8 cellular contexts compared by ENCODE assay signal in the genomic region with DNA sequence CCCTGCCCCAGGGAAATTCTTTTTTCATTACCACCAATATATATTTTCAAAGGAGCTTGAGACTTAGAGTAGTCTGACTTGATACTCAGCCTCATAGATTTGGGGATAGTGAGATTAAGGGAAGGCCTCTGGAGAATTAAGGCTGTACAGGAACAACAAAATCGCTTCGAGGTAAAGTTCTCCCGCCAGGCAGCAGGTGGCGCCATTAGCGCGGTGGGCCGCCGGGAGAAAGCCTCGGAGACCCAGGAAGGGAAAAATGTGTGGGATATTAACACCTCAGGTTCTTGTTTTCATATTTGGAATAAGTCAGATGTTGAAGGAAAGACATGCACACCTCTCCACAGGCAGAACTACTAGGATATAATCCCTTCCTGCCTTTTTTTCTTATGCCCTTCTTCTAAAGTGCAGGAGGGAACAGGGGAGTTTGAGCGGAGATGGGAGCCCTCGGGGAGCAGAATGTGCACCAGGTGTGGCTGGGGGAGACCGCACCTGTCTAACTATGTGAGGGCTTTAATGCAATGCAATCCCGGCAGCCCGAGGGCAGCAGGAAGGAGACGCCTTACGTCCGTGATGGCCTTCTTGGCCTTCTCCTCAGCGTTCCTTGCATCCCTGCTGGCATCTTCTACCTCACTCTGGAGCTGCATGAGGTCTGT. TPM values are rescaled to one million over a fixed set of nuclear protein-coding genes. Genes with fewer than 3 reads are reported as not detected.
DNase-seq lines count a peak whose midpoint lies in the region; ATAC-seq, FAIRE-seq and TF ChIP-seq lines count a peak whose summit lies in the region.

No MANE protein-coding gene starts in this region.

- no peak overlapping the region for H3K4me3 ChIP-seq in MG63
- H3K4me3 ChIP-seq in astrocyte (ENCODE audit: insufficient read depth, low read depth, low read length), result no peak overlapping the region
- no peak overlapping the region for H3K4me3 ChIP-seq in lower lobe of right lung

- no peaks in the 10 kb centered on the region for H3K9me3 ChIP-seq in MG63
- no peaks in the 10 kb centered on the region for H3K9me3 ChIP-seq in astrocyte (ENCODE audit: insufficient read depth, low read depth, low read length)
- H3K9me3 ChIP-seq in lower lobe of right lung, result no peaks in the 10 kb centered on the region

- H3K36me3 Mint-ChIP-seq in activated CD4-positive, alpha-beta T cell treated with anti-CD3 and anti-CD28 coated beads for 36 hours (ENCODE audit: low read depth), result peaks cover 45% of the 10 kb centered on the region
- H3K36me3 Mint-ChIP-seq in astrocyte (ENCODE audit: low read depth, unreplicated experiment), result peaks cover 15% of the 10 kb centered on the region

- H3K27me3 ChIP-seq in MG63, result no peaks in the 10 kb centered on the region
- no peaks in the 10 kb centered on the region for H3K27me3 ChIP-seq in astrocyte (ENCODE audit: insufficient read depth, low read length)
- H3K27me3 ChIP-seq in lower lobe of right lung (ENCODE audit: low read depth), result no peaks in the 10 kb centered on the region

- H3K4me3 Mint-ChIP-seq in activated CD4-positive, alpha-beta T cell treated with anti-CD3 and anti-CD28 coated beads for 36 hours, result no peak overlapping the region
- no peak overlapping the region for H3K4me3 Mint-ChIP-seq in astrocyte (ENCODE audit: unreplicated experiment)

- TF ChIP-seq CTCF in astrocyte (IDR thresholded peaks at IDR 0.05; ENCODE audit: insufficient read depth, low read depth, low read length) (peak; percentile 80), lower lobe of right lung (IDR thresholded peaks at IDR 0.05) (peak; percentile 76)

- peak; percentile 45 for DNase-seq in activated CD4-positive, alpha-beta T cell treated with anti-CD3 and anti-CD28 coated beads for 36 hours
- no peak for DNase-seq in activated CD4-positive, alpha-beta T cell treated with anti-CD3 and anti-CD28 coated beads, Interleukin-2, amount 50 U/mL, for 1 hour
- DNase-seq in MG63 (peak; percentile 32), astrocyte (ENCODE audit: low read depth) (no peak), lower lobe of right lung (no peak), NCI-H526 treated with DMSO at 0.1 percent for 48 hours (lab: John Stamatoyannopoulos, UW) (no peak)

- H3K4me1 Mint-ChIP-seq in activated CD4-positive, alpha-beta T cell treated with anti-CD3 and anti-CD28 coated beads for 36 hours, result peaks cover 2% of the 10 kb centered on the region
- no peaks in the 10 kb centered on the region for H3K4me1 Mint-ChIP-seq in astrocyte (ENCODE audit: low read depth, unreplicated experiment)

- CTCF ChIA-PET in activated CD4-positive, alpha-beta T cell treated with anti-CD3 and anti-CD28 coated beads for 36 hours (lab: Charles Lee), result interaction anchor here (0.7 to 10.1 kb wide), 20 partner anchors 9 to 252 kb away, joined by 3 to 70 read pairs (median 4); no protein-coding TSS in a partner anchor

- H3K27ac ChIP-seq in astrocyte (ENCODE audit: low read depth, low read length), result no peak overlapping the region
- H3K27ac ChIP-seq in lower lobe of right lung, result no peak overlapping the region

- H3K9ac ChIP-seq in astrocyte (ENCODE audit: low read length), result no peak overlapping the region

- H3K4me1 ChIP-seq in astrocyte (ENCODE audit: insufficient read depth, low read length) (no peaks in the 10 kb centered on the region), lower lobe of right lung (no peaks in the 10 kb centered on the region)

- H3K27me3 Mint-ChIP-seq in activated CD4-positive, alpha-beta T cell treated with anti-CD3 and anti-CD28 coated beads for 36 hours, result no peaks in the 10 kb centered on the region
- H3K27me3 Mint-ChIP-seq in astrocyte (ENCODE audit: low read depth, unreplicated experiment), result peaks cover 7% of the 10 kb centered on the region

- no peaks in the 10 kb centered on the region for H4K20me1 ChIP-seq in astrocyte (ENCODE audit: insufficient read depth, low read length)

- no peaks in the 10 kb centered on the region for H3K9me3 Mint-ChIP-seq in activated CD4-positive, alpha-beta T cell treated with anti-CD3 and anti-CD28 coated beads for 36 hours (ENCODE audit: low read depth)
- H3K9me3 Mint-ChIP-seq in astrocyte (ENCODE audit: unreplicated experiment), result peaks cover 4% of the 10 kb centered on the region

- H3K36me3 ChIP-seq in MG63 (no peaks in the 10 kb centered on the region), astrocyte (ENCODE audit: insufficient read depth, low read length) (no peaks in the 10 kb centered on the region), lower lobe of right lung (peaks cover 3% of the 10 kb centered on the region)

- FAIRE-seq in astrocyte (lab: Jason Lieb, UNC), result no peak

- intact Hi-C loops in activated CD4-positive, alpha-beta T cell treated with anti-CD3 and anti-CD28 coated beads for 36 hours (cut with DNase I, micrococcal nuclease), result loop anchor here in 1 of 2 experiments (1.0 kb wide), 1 partner anchor 214 kb away; no protein-coding TSS in a partner anchor
- intact Hi-C loops in lower lobe of right lung (cut with DNase I), result no loop called here

- no peaks in the 10 kb centered on the region for H3K79me2 ChIP-seq in astrocyte (ENCODE audit: insufficient read depth, low read length)

- ATAC-seq in activated CD4-positive, alpha-beta T cell treated with anti-CD3 and anti-CD28 coated beads for 36 hours, result no peak
- peak; percentile 48 to 53 for ATAC-seq in lower lobe of right lung
- ATAC-seq in HG03025 (IDR thresholded peaks at IDR 0.05; ENCODE audit: low FRiP score, unreplicated experiment), result no peak
- ATAC-seq in GM21528 (IDR thresholded peaks at IDR 0.05; ENCODE audit: low FRiP score, unreplicated experiment), result no peak

- no peak overlapping the region for H3K4me2 ChIP-seq in astrocyte (ENCODE audit: low read length)

- no peak overlapping the region for H2AFZ ChIP-seq in astrocyte (ENCODE audit: low read depth, low read length)

- H3K27ac Mint-ChIP-seq in activated CD4-positive, alpha-beta T cell treated with anti-CD3 and anti-CD28 coated beads for 36 hours, result no peak overlapping the region
- H3K27ac Mint-ChIP-seq in astrocyte (ENCODE audit: unreplicated experiment), result no peak overlapping the region

- POLR2A ChIA-PET in activated CD4-positive, alpha-beta T cell treated with anti-CD3 and anti-CD28 coated beads for 36 hours (lab: Charles Lee), result no interaction called here

RNA-seq across cellular contexts. Expression of a gene that starts 25.9 kb away (rescaled TPM):
- total RNA-seq in activated CD4-positive, alpha-beta T cell treated with anti-CD3 and anti-CD28 coated beads for 36 hours, result 1 to 10 TPM; 3.3 to 3.5 TPM
- total RNA-seq in MG63 (2014; rRNA removed; shearing (Covaris generic); ENCODE audit: low replicate concordance), result 0.02 and 1.2 TPM in 2 replicates
- total RNA-seq in astrocyte (1.9 TPM in 2 replicates), lower lobe of right lung (1.2 TPM)

Comparison
In these comparisons a context has a peak if more than half of its experiments do, and no peak if none do; other contexts are left out.
1. DNase-seq: peak in activated CD4-positive, alpha-beta T cell treated with anti-CD3 and anti-CD28 coated beads for 36 hours (single experiment) and MG63 (single experiment); none in activated CD4-positive, alpha-beta T cell treated with anti-CD3 and anti-CD28 coated beads, Interleukin-2, amount 50 U/mL, for 1 hour (single experiment), astrocyte (single experiment), lower lobe of right lung (single experiment) and NCI-H526 treated with DMSO at 0.1 percent for 48 hours (single experiment).
2. ATAC-seq: peak in lower lobe of right lung (2 of 2); none in activated CD4-positive, alpha-beta T cell treated with anti-CD3 and anti-CD28 coated beads for 36 hours (single experiment), HG03025 (single experiment) and GM21528 (single experiment).